In genomic region chr9:12351293-12351852, GRCh38 we compare ENCODE assay signal across 15 cellular contexts.
DNase-seq lines count a peak whose midpoint lies in the region; ATAC-seq and TF ChIP-seq lines count a peak whose summit lies in the region.
"Had no signal": no experiment of that assay in that cellular context is flagged by ENCODE, and none has a peak within 500 bp of the region (broad histone marks: within the 10 kb centered on the region; RNA-seq: fewer than 3 reads in every experiment).

No MANE protein-coding gene starts in this region.

- intact Hi-C loops in activated CD4-positive, alpha-beta T cell treated with anti-CD3 and anti-CD28 coated beads for 36 hours (cut with DNase I, micrococcal nuclease), result no loop called here
- intact Hi-C loops in left colon (cut with DNase I, micrococcal nuclease), result no loop called here

- H3K9me3 Mint-ChIP-seq in neural progenitor cell, result no peaks in the 10 kb centered on the region
- H3K9me3 Mint-ChIP-seq in activated CD4-positive, alpha-beta T cell treated with anti-CD3 and anti-CD28 coated beads for 36 hours (ENCODE audit: low read depth), result peaks cover 18% of the 10 kb centered on the region
- H3K9me3 Mint-ChIP-seq: H9 had no signal

- POLR2A ChIA-PET in activated CD4-positive, alpha-beta T cell treated with anti-CD3 and anti-CD28 coated beads for 36 hours (lab: Charles Lee), result no interaction called here

- no peaks in the 10 kb centered on the region for H3K27me3 Mint-ChIP-seq in neural progenitor cell (ENCODE audit: insufficient read depth, low read depth)
- H3K27me3 Mint-ChIP-seq in activated CD4-positive, alpha-beta T cell treated with anti-CD3 and anti-CD28 coated beads for 36 hours, result no peaks in the 10 kb centered on the region

- H3K4me1 ChIP-seq in HAP-1 (peaks cover 7% of the 10 kb centered on the region), neural progenitor cell (peaks cover 8% of the 10 kb centered on the region)

- CTCF ChIA-PET in activated CD4-positive, alpha-beta T cell treated with anti-CD3 and anti-CD28 coated beads for 36 hours (lab: Charles Lee), result no interaction called here

- no peak for TF ChIP-seq CTCF in neural progenitor cell (IDR thresholded peaks at IDR 0.05)

- H3K4me2 ChIP-seq in neural progenitor cell, result no peak overlapping the region

- no peaks in the 10 kb centered on the region for H3F3A ChIP-seq in neural progenitor cell (ENCODE audit: low read depth)

- no peak for ATAC-seq in activated CD4-positive, alpha-beta T cell treated with anti-CD3 and anti-CD28 coated beads for 36 hours
- ATAC-seq in left colon, result no peak
- ATAC-seq: CD8-positive, alpha-beta T cell had no signal

- H3K4me1 Mint-ChIP-seq in neural progenitor cell, result peaks cover 13% of the 10 kb centered on the region
- H3K4me1 Mint-ChIP-seq in activated CD4-positive, alpha-beta T cell treated with anti-CD3 and anti-CD28 coated beads for 36 hours, result no peaks in the 10 kb centered on the region
- H3K4me1 Mint-ChIP-seq: CD14-positive monocyte had no signal

- H3K27me3 ChIP-seq in HAP-1 (ENCODE audit: low read depth) (peaks cover 39% of the 10 kb centered on the region), neural progenitor cell (no peaks in the 10 kb centered on the region)

- in situ Hi-C loops in HAP-1 (cut with MboI; ENCODE audit: low sequenced_read_pairs), result no loop called here

- peak; percentile 20 for DNase-seq in DMS153 (lab: John Stamatoyannopoulos, UW)
- no peak for DNase-seq in DMS153 treated with DMSO at 0.1 percent for 48 hours (lab: John Stamatoyannopoulos, UW; ENCODE audit: unreplicated experiment)
- peak; percentile 37 to 88 for DNase-seq in HAP-1 (ENCODE audit: low spot score in 2 of 2)
- DNase-seq in NCI-H748 (lab: John Stamatoyannopoulos, UW; ENCODE audit: unreplicated experiment), result peak; percentile 49
- DNase-seq in neural progenitor cell (ENCODE audit: low spot score), result no peak
- DNase-seq in activated CD4-positive, alpha-beta T cell treated with anti-CD3 and anti-CD28 coated beads for 36 hours, result no peak
- DNase-seq in COR-L47 (lab: John Stamatoyannopoulos, UW), result no peak
- DNase-seq in left colon, result no peak
- DNase-seq: CD8-positive, alpha-beta T cell; DND-41; GDM1; GOT3; H9 had no signal

- no peaks in the 10 kb centered on the region for H3K36me3 Mint-ChIP-seq in neural progenitor cell
- H3K36me3 Mint-ChIP-seq in activated CD4-positive, alpha-beta T cell treated with anti-CD3 and anti-CD28 coated beads for 36 hours (ENCODE audit: low read depth), result no peaks in the 10 kb centered on the region
- H3K36me3 Mint-ChIP-seq: CD14-positive monocyte; CD8-positive, alpha-beta T cell had no signal

- H3K9ac ChIP-seq in neural progenitor cell, result no peak overlapping the region

- H3K9me3 ChIP-seq in HAP-1 (no peaks in the 10 kb centered on the region), neural progenitor cell (ENCODE audit: low read depth) (no peaks in the 10 kb centered on the region)

- no peak overlapping the region for H3K4me3 Mint-ChIP-seq in neural progenitor cell
- no peak overlapping the region for H3K4me3 Mint-ChIP-seq in activated CD4-positive, alpha-beta T cell treated with anti-CD3 and anti-CD28 coated beads for 36 hours
- H3K4me3 Mint-ChIP-seq: CD14-positive monocyte; CD8-positive, alpha-beta T cell; H9 had no signal

- H3K27ac ChIP-seq in neural progenitor cell, result peak overlapping the region; percentile 33
- H3K27ac ChIP-seq: 22Rv1 had no signal

- H4K20me1 ChIP-seq in neural progenitor cell (ENCODE audit: low read depth), result no peaks in the 10 kb centered on the region

- H3K4me3 ChIP-seq in HAP-1, result no peak overlapping the region
- no peak overlapping the region for H3K4me3 ChIP-seq in neural progenitor cell

- H2AFZ ChIP-seq in neural progenitor cell (replicated peaks), result no peak overlapping the region

- H3K79me2 ChIP-seq in neural progenitor cell (ENCODE audit: low read depth), result no peaks in the 10 kb centered on the region

- no peak overlapping the region for H3K27ac Mint-ChIP-seq in neural progenitor cell
- no peak overlapping the region for H3K27ac Mint-ChIP-seq in activated CD4-positive, alpha-beta T cell treated with anti-CD3 and anti-CD28 coated beads for 36 hours
- H3K27ac Mint-ChIP-seq: CD14-positive monocyte; CD8-positive, alpha-beta T cell had no signal

- H3K36me3 ChIP-seq in HAP-1 (replicated peaks) (no peaks in the 10 kb centered on the region), neural progenitor cell (no peaks in the 10 kb centered on the region)

Comparison
In these comparisons a context has a peak if more than half of its experiments do, and no peak if none do; other contexts are left out.
1. DNase-seq: peak in DMS153 (single experiment), HAP-1 (2 of 2) and NCI-H748 (single experiment); none in DMS153 treated with DMSO at 0.1 percent for 48 hours (single experiment), neural progenitor cell (single experiment), activated CD4-positive, alpha-beta T cell treated with anti-CD3 and anti-CD28 coated beads for 36 hours (single experiment), COR-L47 (single experiment) and left colon (0 of 2).